Comparison of ENCODE assay signal across 11 cellular contexts in genomic region chr17:12022310-12022709, GRCh38. TPM values are rescaled to one million over a fixed set of nuclear protein-coding genes. Genes with fewer than 3 reads are reported as not detected.
DNase-seq lines count a peak whose midpoint lies in the region; ATAC-seq and TF ChIP-seq lines count a peak whose summit lies in the region.
"Had no signal": no experiment of that assay in that cellular context is flagged by ENCODE, and none has a peak within 500 bp of the region (broad histone marks: within the 10 kb centered on the region; RNA-seq: fewer than 3 reads in every experiment).

No MANE protein-coding gene starts in this region.

- H3K4me1 Mint-ChIP-seq in activated naive CD8-positive, alpha-beta T cell treated with anti-CD3 and anti-CD28 coated beads, Interleukin-2, amount 10 ng/mL, durations not matched to agents 7 days and 5 days, result peaks cover 46% of the 10 kb centered on the region

- no peak overlapping the region for H3K27ac Mint-ChIP-seq in activated naive CD8-positive, alpha-beta T cell treated with anti-CD3 and anti-CD28 coated beads, Interleukin-2, amount 10 ng/mL, durations not matched to agents 7 days and 5 days

- no peak for ATAC-seq in activated naive CD8-positive, alpha-beta T cell treated with anti-CD3 and anti-CD28 coated beads, Interleukin-2, amount 10 ng/mL, durations not matched to agents 7 days and 5 days (ENCODE audit: low read depth)
- ATAC-seq in HG03139 (IDR thresholded peaks at IDR 0.05; ENCODE audit: unreplicated experiment), result no peak

- CTCF ChIA-PET in HEK293 (lab: Yijun Ruan, JAX) (interaction anchor here (0.6 to 1.3 kb wide), 5 partner anchors 11 to 509 kb away, joined by 3 to 5 read pairs (median 3); no protein-coding TSS in a partner anchor), RWPE1 (lab: Yijun Ruan, JAX) (no interaction called here)

- H3K4me1 ChIP-seq in HEK293 (ENCODE audit: control insufficient read depth, insufficient read depth, low read length) (peaks cover 31% of the 10 kb centered on the region), mononuclear cell (ENCODE audit: insufficient read depth, low read length) (peaks cover 17% of the 10 kb centered on the region)

- peaks cover 10% of the 10 kb centered on the region for H3K27me3 ChIP-seq in mononuclear cell (ENCODE audit: insufficient read depth, low read length)

- H3K9me3 ChIP-seq in HEK293 (ENCODE audit: control insufficient read depth, insufficient read depth, low read depth, low read length) (no peaks in the 10 kb centered on the region), mononuclear cell (ENCODE audit: low read depth, low read length) (no peaks in the 10 kb centered on the region)

- H3K9me3 Mint-ChIP-seq in activated naive CD8-positive, alpha-beta T cell treated with anti-CD3 and anti-CD28 coated beads, Interleukin-2, amount 10 ng/mL, durations not matched to agents 7 days and 5 days, result no peaks in the 10 kb centered on the region

- no peak for DNase-seq in AG10803 (ENCODE audit: low read depth)
- no peak for DNase-seq in activated naive CD8-positive, alpha-beta T cell treated with anti-CD3 and anti-CD28 coated beads, Interleukin-2, amount 10 ng/mL, durations not matched to agents 7 days and 5 days
- DNase-seq in SW 1271 (lab: John Stamatoyannopoulos, UW), result no peak
- no peak for DNase-seq in RWPE1 (ENCODE audit: low spot score)
- DNase-seq in activated CD4-positive, alpha-beta T cell treated with anti-CD3 and anti-CD28 coated beads, Interleukin-2, amount 50 U/mL, for 4 hours, result no peak
- DNase-seq: activated gamma-delta T cell treated with Interleukin-2 at 50 U/mL for 16 hours, DMS79 treated with DMSO at 0.1 percent for 48 hours, SIG-M5 had no signal

- POLR2A ChIA-PET in HEK293 (lab: Yijun Ruan, JAX), result interaction anchor here (0.9 to 4.4 kb wide), 2 partner anchors 17 to 26 kb away, joined by 3 to 45 read pairs; partner anchors contain the start of gene ZNF18
- POLR2A ChIA-PET in activated naive CD8-positive, alpha-beta T cell treated with anti-CD3 and anti-CD28 coated beads, Interleukin-2, amount 10 ng/mL, durations not matched to agents 7 days and 5 days (lab: Charles Lee), result interaction anchor here (0.6 to 8.8 kb wide), 4 partner anchors 25 to 91 kb away, joined by 5 to 179 read pairs (median 6); partner anchors contain the start of gene ZNF18
- POLR2A ChIA-PET in RWPE1 (lab: Yijun Ruan, JAX; ENCODE audit: low non-redundant PET), result no interaction called here

- peak overlapping the region; percentile 83 for H3K4me3 Mint-ChIP-seq in activated naive CD8-positive, alpha-beta T cell treated with anti-CD3 and anti-CD28 coated beads, Interleukin-2, amount 10 ng/mL, durations not matched to agents 7 days and 5 days

- H3K36me3 Mint-ChIP-seq in activated naive CD8-positive, alpha-beta T cell treated with anti-CD3 and anti-CD28 coated beads, Interleukin-2, amount 10 ng/mL, durations not matched to agents 7 days and 5 days, result peaks cover 13% of the 10 kb centered on the region

- no peak overlapping the region for H3K27ac ChIP-seq in HEK293 (ENCODE audit: extremely low read depth, low read depth, low read length)
- H3K27ac ChIP-seq in RWPE1, result no peak overlapping the region

- no peaks in the 10 kb centered on the region for H3K27me3 Mint-ChIP-seq in activated naive CD8-positive, alpha-beta T cell treated with anti-CD3 and anti-CD28 coated beads, Interleukin-2, amount 10 ng/mL, durations not matched to agents 7 days and 5 days

- TF ChIP-seq CTCF in AG10803 (conservative IDR thresholded peaks at IDR 0.05; ENCODE audit: low read length), result no peak
- TF ChIP-seq CTCF in HEK293 (tag by site-specific recombination; IDR thresholded peaks at IDR 0.05), result no peak
- TF ChIP-seq CTCF in RWPE1 (conservative IDR thresholded peaks at IDR 0.05; ENCODE audit: low read depth), result no peak

- H3K36me3 ChIP-seq in HEK293 (ENCODE audit: control insufficient read depth in 2 of 2, insufficient read depth in 1 of 2, low read length in 2 of 2), result peaks cover 0 to 10% of the 10 kb centered on the region in 2 experiments; a peak in 1 of 3 replicates

- H3K4me3 ChIP-seq in AG10803 (ENCODE audit: low read length) (peak overlapping the region; percentile 71), HEK293 (ENCODE audit: low read depth, low read length) (peak overlapping the region; percentile 80; the same call in 1 of the 2 replicates), mononuclear cell (ENCODE audit: low read length) (peak overlapping the region; percentile 68)

TF ChIP-seq in HEK293, 187 proteins besides CTCF, POLR2A, EP300 and RAD21 (continues in another document):
- TF ChIP-seq BCL6B (tag by site-specific recombination; IDR thresholded peaks at IDR 0.05) (no peak), ZNF248 (tag by site-specific recombination; IDR thresholded peaks at IDR 0.05) (no peak), SP7 (tag by site-specific recombination; IDR thresholded peaks at IDR 0.05) (peak; percentile 44; the same call in 1 of the 2 replicates), IKZF3 (tag by site-specific recombination; IDR thresholded peaks at IDR 0.05) (peak; percentile 16; the same call in 1 of the 2 replicates), WT1 (tag by site-specific recombination; IDR thresholded peaks at IDR 0.05) (peak; percentile 58; the same call in 1 of the 2 replicates), ZNF571 (tag by site-specific recombination; IDR thresholded peaks at IDR 0.05) (no peak), ZNF530 (tag by site-specific recombination; IDR thresholded peaks at IDR 0.05; ENCODE audit: low read depth) (no peak), PRDM1 (tag by site-specific recombination; IDR thresholded peaks at IDR 0.05) (no peak), ZNF629 (tag by site-specific recombination; IDR thresholded peaks at IDR 0.05) (no peak; the same call in none of the 2 replicates), ZNF544 (tag by site-specific recombination; IDR thresholded peaks at IDR 0.05) (no peak), ZNF843 (tag by site-specific recombination; IDR thresholded peaks at IDR 0.05) (0 out of 2 replicates have a peak, but pooled peaks have one; percentile 38), GLI2 (tag by site-specific recombination; IDR thresholded peaks at IDR 0.05; ENCODE audit: borderline replicate concordance, low read depth) (peak; percentile 19; the same call in 1 of the 2 replicates), OVOL3 (tag by site-specific recombination; IDR thresholded peaks at IDR 0.05) (0 out of 2 replicates have a peak, but pooled peaks have one; percentile 9), BCL11B (tag by site-specific recombination; IDR thresholded peaks at IDR 0.05; ENCODE audit: low read depth) (no peak), ZBTB8A (tag by site-specific recombination; IDR thresholded peaks at IDR 0.05) (no peak), ATF2 (tag by site-specific recombination; IDR thresholded peaks at IDR 0.05; ENCODE audit: low read depth) (0 out of 2 replicates have a peak, but pooled peaks have one; percentile 4), ZNF561 (tag by site-specific recombination; IDR thresholded peaks at IDR 0.05; ENCODE audit: borderline replicate concordance) (no peak), TRIM28 (IDR thresholded peaks at IDR 0.05; ENCODE audit: borderline replicate concordance, low read length) (no peak), HOXC10 (CRISPR knock-in tag; IDR thresholded peaks at IDR 0.05) (no peak), ZNF692 (tag by site-specific recombination; IDR thresholded peaks at IDR 0.05) (no peak), ZNF596 (tag by site-specific recombination; IDR thresholded peaks at IDR 0.05) (no peak), SALL2 (tag by site-specific recombination; IDR thresholded peaks at IDR 0.05; ENCODE audit: borderline replicate concordance) (no peak), FEZF1 (tag by site-specific recombination; IDR thresholded peaks at IDR 0.05) (peak; percentile 77)

RNA-seq across cellular contexts. Expression of gene MAP2K4, which starts 1.6 kb away (rescaled TPM):
- 10 to 100 TPM; 44.6 to 47.1 TPM for total RNA-seq in activated naive CD8-positive, alpha-beta T cell treated with anti-CD3 and anti-CD28 coated beads, Interleukin-2, amount 10 ng/mL, durations not matched to agents 7 days and 5 days
- 44.0 TPM for total RNA-seq in mononuclear cell

RNA-seq across cellular contexts. Expression of gene ZNF18, which starts 25.0 kb away (rescaled TPM):
- 10 to 100 TPM; 16.3 to 18.1 TPM for total RNA-seq in activated naive CD8-positive, alpha-beta T cell treated with anti-CD3 and anti-CD28 coated beads, Interleukin-2, amount 10 ng/mL, durations not matched to agents 7 days and 5 days
- 16.8 TPM for total RNA-seq in mononuclear cell
